27 cellular contexts compared by ENCODE assay signal in genomic region chr15:53836618-53837017, GRCh38.
A peak's percentile ranks its signal among the peaks of the same experiment; 100 is the strongest.
DNase-seq lines count a peak whose midpoint lies in the region; ATAC-seq and TF ChIP-seq lines count a peak whose summit lies in the region.
"Had no signal": no experiment of that assay in that cellular context is flagged by ENCODE, and none has a peak within 500 bp of the region (broad histone marks: within the 10 kb centered on the region; RNA-seq: fewer than 3 reads in every experiment).

No MANE protein-coding gene starts in this region.

- H3K4me3 ChIP-seq in KMS-11 (IDR thresholded peaks at IDR 0.05; ENCODE audit: insufficient read depth, low read depth, low read length) (no peak overlapping the region), trophoblast cell (ENCODE audit: low read depth, low read length) (no peak overlapping the region), colonic mucosa (no peak overlapping the region)
- H3K4me3 ChIP-seq: adrenal gland, body of pancreas, GM12878, skin epidermis, uterus had no signal

- no peak overlapping the region for H2AK5ac ChIP-seq in trophoblast cell (ENCODE audit: low read length)

- no peak overlapping the region for H4K8ac ChIP-seq in trophoblast cell (ENCODE audit: low read depth, low read length)

- H3K27ac ChIP-seq in KMS-11 = peak overlapping the region; percentile 56
- peak overlapping the region; percentile 49 for H3K27ac ChIP-seq in trophoblast cell (ENCODE audit: low read depth, low read length)
- H3K27ac ChIP-seq in colonic mucosa = no peak overlapping the region
- H3K27ac ChIP-seq: adrenal gland, body of pancreas, skin epidermis, uterus had no signal

- no peaks in the 10 kb centered on the region for H3K9me3 Mint-ChIP-seq in stimulated activated effector memory CD8-positive, alpha-beta T cell treated with anti-CD3 and anti-CD28 coated beads, Interleukin-12 subunit alpha, Interleukin-12 subunit beta, amount 100 ng/mL, for 72 hours
- H3K9me3 Mint-ChIP-seq: activated naive CD4-positive, alpha-beta T cell treated with anti-CD3 and anti-CD28 coated beads for 36 hours; central memory CD8-positive, alpha-beta T cell; dendritic cell treated with granulocyte-macrophage colony-stimulating factor and Interleukin-4, amounts not matched to agents 40 ng/mL and 50 ng/mL, for 4 days; endodermal cell; naive thymus-derived CD4-positive, alpha-beta T cell had no signal

- H3K27me3 ChIP-seq in KMS-11 (ENCODE audit: insufficient read depth, low read depth) = no peaks in the 10 kb centered on the region
- H3K27me3 ChIP-seq in trophoblast cell (ENCODE audit: insufficient read depth, low read length) = no peaks in the 10 kb centered on the region
- H3K27me3 ChIP-seq in colonic mucosa = no peaks in the 10 kb centered on the region
- H3K27me3 ChIP-seq: adrenal gland, body of pancreas, uterus had no signal

- H2BK12ac ChIP-seq in trophoblast cell (ENCODE audit: low read length) = no peak overlapping the region

- no peak overlapping the region for H3K14ac ChIP-seq in trophoblast cell (ENCODE audit: low read length)

- H3K36me3 ChIP-seq in KMS-11 (ENCODE audit: insufficient read depth) (no peaks in the 10 kb centered on the region), trophoblast cell (ENCODE audit: control insufficient read depth in 1 of 2, insufficient read depth in 2 of 2, low read length in 2 of 2) (no peaks in the 10 kb centered on the region), colonic mucosa (no peaks in the 10 kb centered on the region)
- H3K36me3 ChIP-seq: adrenal gland, uterus had no signal

- H3K9me3 ChIP-seq in trophoblast cell (ENCODE audit: insufficient read depth, low read depth, low read length) (no peaks in the 10 kb centered on the region), colonic mucosa (no peaks in the 10 kb centered on the region)
- H3K9me3 ChIP-seq: adrenal gland, body of pancreas, uterus had no signal

- H4K20me1 ChIP-seq in KMS-11 (ENCODE audit: insufficient read depth) = no peaks in the 10 kb centered on the region

- H3K9ac ChIP-seq in KMS-11 (no peak overlapping the region), trophoblast cell (ENCODE audit: low read length) (no peak overlapping the region), colonic mucosa (ENCODE audit: low read depth in 2 of 2, low read length in 2 of 2) (no peak overlapping the region)

- no peak overlapping the region for H4K12ac ChIP-seq in trophoblast cell (ENCODE audit: low read depth, low read length)

- H3K23ac ChIP-seq in trophoblast cell (ENCODE audit: low read length) = no peak overlapping the region

- H3K79me2 ChIP-seq in KMS-11 (ENCODE audit: insufficient read depth, low read depth) (no peaks in the 10 kb centered on the region), trophoblast cell (ENCODE audit: control insufficient read depth, insufficient read depth, low read length, poor library complexity) (no peaks in the 10 kb centered on the region)

- H3K36me3 Mint-ChIP-seq in stimulated activated effector memory CD8-positive, alpha-beta T cell treated with anti-CD3 and anti-CD28 coated beads, Interleukin-12 subunit alpha, Interleukin-12 subunit beta, amount 100 ng/mL, for 72 hours = no peaks in the 10 kb centered on the region
- H3K36me3 Mint-ChIP-seq: naive thymus-derived CD4-positive, alpha-beta T cell had no signal

- peaks cover 33% of the 10 kb centered on the region for H3K4me1 ChIP-seq in KMS-11 (ENCODE audit: low read depth, poor library complexity, severe bottlenecking)
- H3K4me1 ChIP-seq in trophoblast cell (ENCODE audit: control insufficient read depth in 1 of 2, insufficient read depth in 2 of 2, low read length in 2 of 2) = peaks cover 3 to 14% of the 10 kb centered on the region in 2 experiments
- peaks cover under 1% of the 10 kb centered on the region for H3K4me1 ChIP-seq in colonic mucosa
- H3K4me1 ChIP-seq: adrenal gland, uterus had no signal

- H3K4me1 Mint-ChIP-seq in stimulated activated effector memory CD8-positive, alpha-beta T cell treated with anti-CD3 and anti-CD28 coated beads, Interleukin-12 subunit alpha, Interleukin-12 subunit beta, amount 100 ng/mL, for 72 hours = no peaks in the 10 kb centered on the region
- H3K4me1 Mint-ChIP-seq: activated CD4-positive, alpha-beta T cell treated with anti-CD3 and anti-CD28 coated beads for 36 hours; central memory CD8-positive, alpha-beta T cell; naive thymus-derived CD4-positive, alpha-beta T cell had no signal

- no peak overlapping the region for H2BK5ac ChIP-seq in trophoblast cell (ENCODE audit: low read depth, low read length, poor library complexity)

- no peak overlapping the region for H3K4me3 Mint-ChIP-seq in stimulated activated effector memory CD8-positive, alpha-beta T cell treated with anti-CD3 and anti-CD28 coated beads, Interleukin-12 subunit alpha, Interleukin-12 subunit beta, amount 100 ng/mL, for 72 hours
- H3K4me3 Mint-ChIP-seq: activated CD4-positive, alpha-beta T cell treated with anti-CD3 and anti-CD28 coated beads for 36 hours; activated CD8-positive, alpha-beta T cell treated with anti-CD3 and anti-CD28 coated beads, Interleukin-2, amount 10 ng/mL, durations not matched to agents 7 days and 5 days; activated naive CD4-positive, alpha-beta T cell treated with anti-CD3 and anti-CD28 coated beads for 36 hours; central memory CD8-positive, alpha-beta T cell; dendritic cell treated with granulocyte-macrophage colony-stimulating factor and Interleukin-4, amounts not matched to agents 40 ng/mL and 50 ng/mL, for 4 days; endodermal cell; naive thymus-derived CD4-positive, alpha-beta T cell had no signal

- intact Hi-C loops in colonic mucosa (cut with DNase I) = no loop called here

- H3K27ac Mint-ChIP-seq in stimulated activated effector memory CD8-positive, alpha-beta T cell treated with anti-CD3 and anti-CD28 coated beads, Interleukin-12 subunit alpha, Interleukin-12 subunit beta, amount 100 ng/mL, for 72 hours = no peak overlapping the region
- H3K27ac Mint-ChIP-seq: activated CD4-positive, alpha-beta T cell treated with anti-CD3 and anti-CD28 coated beads for 36 hours; activated CD8-positive, alpha-beta T cell treated with anti-CD3 and anti-CD28 coated beads, Interleukin-2, amount 10 ng/mL, durations not matched to agents 7 days and 5 days; activated naive CD4-positive, alpha-beta T cell treated with anti-CD3 and anti-CD28 coated beads for 36 hours; dendritic cell treated with granulocyte-macrophage colony-stimulating factor and Interleukin-4, amounts not matched to agents 40 ng/mL and 50 ng/mL, for 4 days; endodermal cell; naive thymus-derived CD4-positive, alpha-beta T cell had no signal

- H3K18ac ChIP-seq in trophoblast cell (ENCODE audit: low read length) = no peak overlapping the region

- no peak overlapping the region for H4K91ac ChIP-seq in trophoblast cell (ENCODE audit: low read depth, low read length)

- H3K4ac ChIP-seq in trophoblast cell (ENCODE audit: low read depth, low read length) = no peak overlapping the region

- WGBS in trophoblast cell (ENCODE audit: extremely low coverage, insufficient coverage, insufficient read length) = no CpG with 5 or more reads among the region's 4 CpGs

- TF ChIP-seq CTCF in KMS-11 (conservative IDR thresholded peaks at IDR 0.05; ENCODE audit: low read depth, low read length) (no peak), colonic mucosa (IDR thresholded peaks at IDR 0.05) (no peak)

- peak overlapping the region; percentile 35; the same call in 1 of the 2 replicates for H3K4me2 ChIP-seq in KMS-11
- no peak overlapping the region for H3K4me2 ChIP-seq in trophoblast cell (ENCODE audit: low read length)

- peaks cover 27% of the 10 kb centered on the region for H3K79me1 ChIP-seq in trophoblast cell (ENCODE audit: low read length)

- no peak overlapping the region for H2AFZ ChIP-seq in KMS-11 (ENCODE audit: low read depth)
- H2AFZ ChIP-seq in trophoblast cell (ENCODE audit: insufficient read depth, low read length, poor library complexity) = no peak overlapping the region

- DNase-seq in NCI-H1417 (lab: John Stamatoyannopoulos, UW) (peak; percentile 12 to 33 (median 30)), NCI-H1417 treated with DMSO at 0.1 percent for 48 hours (lab: John Stamatoyannopoulos, UW) (no peak), kidney glomerular epithelial cell (lab: John Stamatoyannopoulos, UW) (peak; percentile 29), trophoblast cell (peak in 1 of 2 donors; percentile 20), T-helper 2 cell (no peak), colonic mucosa (no peak)
- DNase-seq in stimulated activated effector memory CD8-positive, alpha-beta T cell treated with anti-CD3 and anti-CD28 coated beads, Interleukin-12 subunit alpha, Interleukin-12 subunit beta, amount 100 ng/mL, for 72 hours (ENCODE audit: low spot score in 2 of 2) = no peak
- DNase-seq: activated CD8-positive, alpha-beta T cell treated with anti-CD3 and anti-CD28 coated beads, Interleukin-2, amount 10 ng/mL, durations not matched to agents 7 days and 5 days; activated naive CD4-positive, alpha-beta T cell treated with anti-CD3 and anti-CD28 coated beads for 36 hours; adrenal gland; endodermal cell; glutamatergic neuron; left ventricle myocardium superior; midbrain; naive thymus-derived CD4-positive, alpha-beta T cell; occipital lobe; retina; stimulated activated naive CD4-positive, alpha-beta T cell treated with Interleukin-2 at 50 U/mL for 16 hours; uterus had no signal

- H2BK120ac ChIP-seq in trophoblast cell (ENCODE audit: insufficient read depth, low read length, poor library complexity) = no peak overlapping the region

- no peak for ATAC-seq in stimulated activated effector memory CD8-positive, alpha-beta T cell treated with anti-CD3 and anti-CD28 coated beads, Interleukin-12 subunit alpha, Interleukin-12 subunit beta, amount 100 ng/mL, for 72 hours
- ATAC-seq: activated CD4-positive, alpha-beta T cell treated with anti-CD3 and anti-CD28 coated beads for 36 hours; activated CD8-positive, alpha-beta T cell treated with anti-CD3 and anti-CD28 coated beads, Interleukin-2, amount 10 ng/mL, durations not matched to agents 7 days and 5 days; body of pancreas; esophagus mucosa; left ventricle myocardium superior; naive thymus-derived CD4-positive, alpha-beta T cell had no signal

Comparison
In these comparisons a context has a peak if more than half of its experiments do, and no peak if none do; other contexts are left out.
1. DNase-seq: peak in NCI-H1417 (3 of 3) and kidney glomerular epithelial cell (single experiment); none in NCI-H1417 treated with DMSO at 0.1 percent for 48 hours (single experiment), T-helper 2 cell (0 of 5), stimulated activated effector memory CD8-positive, alpha-beta T cell treated with anti-CD3 and anti-CD28 coated beads, Interleukin-12 subunit alpha, Interleukin-12 subunit beta, amount 100 ng/mL, for 72 hours (0 of 2) and colonic mucosa (single experiment).